In genomic region chr7:35546691-35547090, GRCh38 we compare ENCODE assay signal across 19 cellular contexts.
"Had no signal": no experiment of that assay in that cellular context is flagged by ENCODE, and none has a peak within 500 bp of the region (broad histone marks: within the 10 kb centered on the region; RNA-seq: fewer than 3 reads in every experiment).

No MANE protein-coding gene starts in this region.

- H3K4me1 ChIP-seq: colonic mucosa, esophagus squamous epithelium, gastrocnemius medialis, heart right ventricle, left lung, lower lobe of right lung had no signal

- H3K36me3 ChIP-seq: colonic mucosa, esophagus squamous epithelium, gastrocnemius medialis, heart right ventricle, left lung, lower lobe of right lung had no signal

- H3K9me3 ChIP-seq: colonic mucosa, esophagus squamous epithelium, gastrocnemius medialis, heart right ventricle, left lung, lower lobe of right lung, mucosa of descending colon had no signal

- H3K27ac ChIP-seq: colonic mucosa, esophagus squamous epithelium, gastrocnemius medialis, heart right ventricle, left lung, lower lobe of right lung had no signal

- DNase-seq: colonic mucosa; cortex of kidney; effector CD4-positive, alpha-beta T cell; effector memory CD4-positive, alpha-beta T cell; esophagus squamous epithelium; foreskin fibroblast; foreskin melanocyte; gastrocnemius medialis; glutamatergic neuron; head of caudate nucleus; heart right ventricle; hippocampal formation; left cardiac atrium; left lung; left ventricle myocardium superior; lower lobe of right lung; mesenchymal stem cell; mucosa of descending colon; naive B cell had no signal

- H3K4me3 ChIP-seq: colonic mucosa, esophagus squamous epithelium, gastrocnemius medialis, heart right ventricle, left lung, lower lobe of right lung, mucosa of descending colon had no signal

- H3K27me3 ChIP-seq: colonic mucosa, gastrocnemius medialis, left lung had no signal
